8 cellular contexts compared by ENCODE assay signal in genomic region chr10:79929409-79929904, GRCh38. TPM values are rescaled to one million over a fixed set of nuclear protein-coding genes. Genes with fewer than 3 reads are reported as not detected.
A peak's percentile ranks its signal among the peaks of the same experiment; 100 is the strongest.
DNase-seq lines count a peak whose midpoint lies in the region; ATAC-seq, FAIRE-seq and TF ChIP-seq lines count a peak whose summit lies in the region.

No MANE protein-coding gene starts in this region.

- no peaks in the 10 kb centered on the region for H3K9me3 ChIP-seq in suprapubic skin

- no peak overlapping the region for H3K4me3 ChIP-seq in suprapubic skin

- no peaks in the 10 kb centered on the region for H3K36me3 ChIP-seq in suprapubic skin

- WGBS in suprapubic skin = 12% methylated on average over 12 of the region's 14 CpGs

- DNase-seq in COLO668 (lab: John Stamatoyannopoulos, UW; ENCODE audit: unreplicated experiment) (peak; percentile 56), RCC 7860 (ENCODE audit: low spot score) (peak; percentile 49), foreskin melanocyte (peak; percentile 35), nucleus accumbens (lab: John Stamatoyannopoulos, UW) (peak in 48 of 56 donors; percentile 25 to 85 (median 52)), suprapubic skin (ENCODE audit: low spot score in 2 of 2) (peak; percentile 85)
- DNase-seq in activated T-helper 9 cell treated with anti-CD3 and anti-CD28 coated beads, Interleukin-2, amount 50 U/mL, for 16 hours (ENCODE audit: low read depth) = peak; percentile 59

- no peak overlapping the region for H3K27ac ChIP-seq in suprapubic skin

- TF ChIP-seq CTCF in suprapubic skin (IDR thresholded peaks at IDR 0.05) = peak; percentile 72 to 78

- peaks cover 23% of the 10 kb centered on the region for H3K27me3 ChIP-seq in suprapubic skin

- no peak for TF ChIP-seq POLR2A in suprapubic skin (IDR thresholded peaks at IDR 0.05)

- peak; percentile 84 for ATAC-seq in GM19351 (IDR thresholded peaks at IDR 0.05; ENCODE audit: unreplicated experiment)
- ATAC-seq in HG03521 (IDR thresholded peaks at IDR 0.05; ENCODE audit: unreplicated experiment) = peak; percentile 56

- FAIRE-seq in RCC 7860 (lab: Jason Lieb, UNC) = no peak

- H3K4me1 ChIP-seq in suprapubic skin = peaks cover 8% of the 10 kb centered on the region

- TF ChIP-seq EP300 in suprapubic skin (IDR thresholded peaks at IDR 0.05) = no peak

RNA-seq across cellular contexts. Expression of gene SFTPD, which starts 19.4 kb away (rescaled TPM):
- 1 to 10 TPM in 3 of 4 donors, not detected in 1; 2.7 to 4.7 (median 3.0) TPM for total RNA-seq in suprapubic skin

Comparison
In these comparisons a context has a peak if more than half of its experiments do, and no peak if none do; other contexts are left out.
1. DNase-seq: peak in every context shown above with its lines; median percentile 85 in suprapubic skin; 59 in activated T-helper 9 cell treated with anti-CD3 and anti-CD28 coated beads, Interleukin-2, amount 50 U/mL, for 16 hours; 56 in COLO668; 52 in nucleus accumbens; 49 in RCC 7860; 35 in foreskin melanocyte.